Comparison of ENCODE assay signal across 15 cellular contexts in the genomic region with DNA sequence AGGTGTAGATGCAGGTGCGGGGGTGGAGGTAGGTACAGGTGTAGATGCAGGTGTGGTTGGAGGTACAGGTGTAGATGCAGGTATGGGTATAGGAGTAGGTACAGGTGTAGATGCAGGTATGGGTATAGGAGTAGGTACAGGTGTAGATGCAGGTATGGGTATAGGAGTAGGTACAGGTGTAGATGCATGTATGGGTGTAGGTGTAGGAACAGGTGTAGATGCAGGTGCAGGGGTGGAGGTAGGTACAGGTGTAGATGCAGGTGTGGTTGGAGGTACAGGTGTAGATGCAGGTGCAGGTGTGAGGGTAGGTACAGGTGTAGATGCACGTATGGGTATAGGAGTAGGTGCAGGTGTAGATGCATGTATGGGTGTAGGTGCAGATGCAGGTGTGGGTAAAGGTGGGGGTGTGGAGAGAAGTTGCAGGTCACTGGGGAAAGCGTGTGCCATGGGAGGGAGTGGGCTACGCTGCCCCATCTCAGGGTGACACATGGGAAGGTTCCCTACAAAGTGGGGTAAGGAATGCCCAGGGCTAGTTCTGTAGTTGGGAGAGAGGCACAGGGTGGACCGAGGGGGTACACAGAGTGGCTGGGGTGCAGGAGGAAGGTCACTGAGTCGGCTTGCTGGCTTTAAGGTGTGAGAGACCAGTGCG.
DNase-seq lines count a peak whose midpoint lies in the region; ATAC-seq, FAIRE-seq and TF ChIP-seq lines count a peak whose summit lies in the region.
"Had no signal": no experiment of that assay in that cellular context is flagged by ENCODE, and none has a peak within 500 bp of the region (broad histone marks: within the 10 kb centered on the region; RNA-seq: fewer than 3 reads in every experiment).

No MANE protein-coding gene starts in this region.

- H3K9me3 ChIP-seq in left ventricle myocardium inferior (replicated peaks): no peaks in the 10 kb centered on the region
- no peaks in the 10 kb centered on the region for H3K9me3 ChIP-seq in RWPE2 (ENCODE audit: severe bottlenecking)
- H3K9me3 ChIP-seq: right lobe of liver had no signal

- TF ChIP-seq CTCF in left ventricle myocardium inferior (IDR thresholded peaks at IDR 0.05; ENCODE audit: borderline replicate concordance) (no peak), RWPE2 (IDR thresholded peaks at IDR 0.05; ENCODE audit: poor library complexity, severe bottlenecking) (no peak)

- no peak overlapping the region for H3K4me3 ChIP-seq in left ventricle myocardium inferior
- no peak overlapping the region for H3K4me3 ChIP-seq in RWPE2 (ENCODE audit: severe bottlenecking)
- H3K4me3 ChIP-seq: right lobe of liver had no signal

- H3K36me3 ChIP-seq in left ventricle myocardium inferior (peaks cover 46% of the 10 kb centered on the region), RWPE2 (ENCODE audit: low read depth) (no peaks in the 10 kb centered on the region)

- peak; percentile 88 for FAIRE-seq in urothelium cell line (lab: Jason Lieb, UNC)

- peaks cover 9% of the 10 kb centered on the region for H3K4me1 ChIP-seq in left ventricle myocardium inferior
- H3K4me1 ChIP-seq in RWPE2 (ENCODE audit: insufficient read depth, poor library complexity, severe bottlenecking): no peaks in the 10 kb centered on the region
- H3K4me1 ChIP-seq: right lobe of liver had no signal

- DNase-seq in left ventricle myocardium inferior: peak; percentile 2
- DNase-seq in Right ventricle myocardium superior: no peak
- DNase-seq in RWPE2 (ENCODE audit: low spot score): peak; percentile 18
- peak; percentile 1 for DNase-seq in effector CD4-positive, alpha-beta T cell
- no peak for DNase-seq in urothelium cell line (ENCODE audit: low spot score)
- DNase-seq in SK-N-DZ (ENCODE audit: low spot score): no peak
- DNase-seq in activated CD4-positive, CD25-positive, alpha-beta regulatory T cell treated with anti-CD3 and anti-CD28 coated beads, Interleukin-2, amount 50 U/mL, for 72 hours: no peak
- DNase-seq: COR-L47, GDM1, hippocampal formation, NCI-H2081 treated with DMSO at 0.1 percent for 48 hours, NCI-H524 treated with DMSO at 0.1 percent for 48 hours had no signal

- H3K27me3 ChIP-seq in left ventricle myocardium inferior (ENCODE audit: low read depth) (no peaks in the 10 kb centered on the region), RWPE2 (ENCODE audit: insufficient read depth, poor library complexity, severe bottlenecking) (no peaks in the 10 kb centered on the region)
- H3K27me3 ChIP-seq: right lobe of liver had no signal

- H3K27ac ChIP-seq in left ventricle myocardium inferior (replicated peaks): peak overlapping the region; percentile 38
- no peak overlapping the region for H3K27ac ChIP-seq in RWPE2 (ENCODE audit: poor library complexity, severe bottlenecking)
- H3K27ac ChIP-seq: HL-60, right lobe of liver had no signal

- intact Hi-C loops in left ventricle myocardium inferior (cut with micrococcal nuclease) (no loop called here), Right ventricle myocardium superior (cut with DNase I) (no loop called here)

- ATAC-seq in Right ventricle myocardium superior (ENCODE audit: poor library complexity) (no peak), RWPE2 (ENCODE audit: low read depth) (no peak)
- no peak for ATAC-seq in activated CD4-positive, CD25-positive, alpha-beta regulatory T cell treated with anti-CD3 and anti-CD28 coated beads, Interleukin-2, amount 50 U/mL, for 24 hours
- ATAC-seq: right lobe of liver had no signal

Comparison
In these comparisons a context has a peak if more than half of its experiments do, and no peak if none do; other contexts are left out.
1. DNase-seq: peak in left ventricle myocardium inferior (single experiment), RWPE2 (single experiment) and effector CD4-positive, alpha-beta T cell (single experiment); none in Right ventricle myocardium superior (single experiment), urothelium cell line (single experiment), SK-N-DZ (single experiment) and activated CD4-positive, CD25-positive, alpha-beta regulatory T cell treated with anti-CD3 and anti-CD28 coated beads, Interleukin-2, amount 50 U/mL, for 72 hours (single experiment).